ENCODE assay signal across 8 cellular contexts in genomic region chr17:2400877-2401425, GRCh38. TPM values are rescaled to one million over a fixed set of nuclear protein-coding genes. Genes with fewer than 3 reads are reported as not detected.
DNase-seq lines count a peak whose midpoint lies in the region.

MNT (minus strand) TSS chr17:2401060; CDS start chr17:2400712, 348 bp downstream.

- peaks cover 27 to 42% of the 10 kb centered on the region in 2 donors for H3K4me1 ChIP-seq in neuronal stem cell (ENCODE audit: control insufficient read depth in 2 of 2, insufficient read depth in 1 of 2, low read depth in 1 of 2, low read length in 2 of 2)

- peak within 1 kb of the TSS; percentile 100 for H3K23ac ChIP-seq in neuronal stem cell (ENCODE audit: low read depth, low read length, poor library complexity)

- H3K4me2 ChIP-seq in neuronal stem cell (ENCODE audit: insufficient read depth, low read length, poor library complexity, severe bottlenecking): peak within 1 kb of the TSS; percentile 100

- H2BK5ac ChIP-seq in neuronal stem cell (ENCODE audit: low read length): peak within 1 kb of the TSS; percentile 96

- H2BK120ac ChIP-seq in neuronal stem cell (ENCODE audit: low read depth, low read length): peak within 1 kb of the TSS; percentile 98

- H2BK15ac ChIP-seq in neuronal stem cell (ENCODE audit: low read length): peak within 1 kb of the TSS; percentile 88

- H3K4me3 ChIP-seq in H7 (ENCODE audit: insufficient read depth, low read depth, low read length) (peak within 1 kb of the TSS; percentile 86), MG63 (peak within 1 kb of the TSS; percentile 82), neuronal stem cell (ENCODE audit: low read length in 2 of 2) (peak within 1 kb of the TSS; percentile 97 to 99)

- H4K8ac ChIP-seq in neuronal stem cell (ENCODE audit: low read depth, low read length): no peak within 1 kb of the TSS

- peak within 1 kb of the TSS; percentile 97 for H2AFZ ChIP-seq in neuronal stem cell (ENCODE audit: low read length)

- peak within 1 kb of the TSS; percentile 87 for H3K27ac ChIP-seq in neuronal stem cell (replicated peaks; ENCODE audit: low read length)

- H2AK5ac ChIP-seq in neuronal stem cell (ENCODE audit: low read depth, low read length): peak within 1 kb of the TSS; percentile 95

- H3K4ac ChIP-seq in neuronal stem cell (ENCODE audit: low read length): peak within 1 kb of the TSS; percentile 95

- H3K9ac ChIP-seq in neuronal stem cell (ENCODE audit: low read depth, low read length, poor library complexity): peak within 1 kb of the TSS; percentile 95

- peak within 1 kb of the TSS; percentile 47 for H2BK12ac ChIP-seq in neuronal stem cell (ENCODE audit: low read length)

- peaks cover 3% of the 10 kb centered on the region for H3K79me1 ChIP-seq in neuronal stem cell (ENCODE audit: low read depth, low read length)

- H3K14ac ChIP-seq in neuronal stem cell (ENCODE audit: low read length): peak within 1 kb of the TSS; percentile 75

- peak within 1 kb of the TSS; percentile 94 for H3K18ac ChIP-seq in neuronal stem cell (ENCODE audit: low read length)

- H4K91ac ChIP-seq in neuronal stem cell (ENCODE audit: low read depth, low read length, poor library complexity): peak within 1 kb of the TSS; percentile 93

- no peaks in the 10 kb centered on the region for H3K9me3 ChIP-seq in MG63
- no peaks in the 10 kb centered on the region for H3K9me3 ChIP-seq in neuronal stem cell (replicated peaks in 1 of 2; ENCODE audit: control insufficient read depth in 2 of 2, insufficient read depth in 1 of 2, low read depth in 1 of 2, low read length in 2 of 2)

- DNase-seq in ELF-1 (ENCODE audit: low read depth, low spot score): peak; percentile 97
- DNase-seq in H7: peak; percentile 98
- peak; percentile 89 for DNase-seq in MG63
- DNase-seq in SIG-M5 treated with dmso at 0.1 percent for 504 hours (lab: John Stamatoyannopoulos, UW; ENCODE audit: unreplicated experiment): peak; percentile 96
- peak; percentile 91 for DNase-seq in activated gamma-delta T cell treated with anti-CD3 and anti-CD28 coated beads, Interleukin-2, amount 50 U/mL, for 16 hours (ENCODE audit: low read depth)
- peak; percentile 91 for DNase-seq in foreskin melanocyte
- peak; percentile 94 for DNase-seq in neuronal stem cell (ENCODE audit: low spot score)
- DNase-seq in stromal cell of bone marrow (ENCODE audit: low read depth): peak; percentile 87

- WGBS in neuronal stem cell (ENCODE audit: extremely low coverage in 2 of 2, insufficient read length in 2 of 2, insufficient replicate concordance in 1 of 2), 2 donors: no CpG with 5 or more reads among the region's 51 CpGs

- H3K27me3 ChIP-seq in H7 (ENCODE audit: control insufficient read depth, insufficient read depth, low read length) (no peaks in the 10 kb centered on the region), MG63 (no peaks in the 10 kb centered on the region), neuronal stem cell (ENCODE audit: control insufficient read depth in 3 of 3, insufficient read depth in 3 of 3, low read depth in 1 of 3, low read length in 3 of 3) (no peaks in the 10 kb centered on the region)

- H3K36me3 ChIP-seq in H7 (replicated peaks; ENCODE audit: control insufficient read depth, insufficient read depth, low read length) (no peaks in the 10 kb centered on the region), MG63 (no peaks in the 10 kb centered on the region), neuronal stem cell (replicated peaks in 1 of 2; ENCODE audit: control insufficient read depth in 2 of 2, insufficient read depth in 2 of 2, low read length in 2 of 2) (peaks cover 0 to 7% of the 10 kb centered on the region in 2 donors)

RNA-seq across cellular contexts. Expression of gene MNT, which starts in this region (rescaled TPM):
- total RNA-seq in H7 (2014; rRNA removed; shearing (Covaris generic)): 9.0 and 13.4 TPM in 2 replicates
- 0.07 and 1.4 TPM in 2 replicates for total RNA-seq in MG63 (2014; rRNA removed; shearing (Covaris generic); ENCODE audit: low replicate concordance)
- 14.3 TPM for polyA plus RNA-seq in neuronal stem cell (2013, experiment 1 of 2)
- 15.1 TPM for polyA plus RNA-seq in neuronal stem cell (2013, experiment 2 of 2)

Comparison
In these comparisons a context has a peak if more than half of its experiments do, and no peak if none do; other contexts are left out.
1. Peak in every context shown above with its lines: DNase-seq, H3K4me3 ChIP-seq and H3K27ac ChIP-seq.